ENCODE assay signal across 17 cellular contexts in the genomic region with DNA sequence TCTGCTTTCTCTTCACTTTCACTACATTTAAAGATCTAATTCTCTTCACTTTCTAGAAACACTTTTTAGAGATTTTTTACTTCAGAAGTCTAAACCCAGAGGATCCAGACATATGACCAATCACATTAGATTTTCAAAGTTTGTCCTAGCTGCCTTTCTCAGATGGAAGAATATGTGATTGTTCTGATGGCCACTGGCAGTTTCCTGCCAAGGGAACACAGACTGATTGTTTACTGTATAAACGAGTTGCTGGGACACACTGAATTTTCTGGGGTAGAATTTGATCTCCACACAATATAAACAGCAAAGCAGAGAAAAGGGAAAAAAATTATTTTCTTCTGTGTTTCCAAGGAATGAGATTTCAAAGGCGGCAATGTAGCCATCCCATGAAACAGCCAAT.
DNase-seq lines count a peak whose midpoint lies in the region; ATAC-seq and TF ChIP-seq lines count a peak whose summit lies in the region.
"Had no signal": no experiment of that assay in that cellular context is flagged by ENCODE, and none has a peak within 500 bp of the region (broad histone marks: within the 10 kb centered on the region; RNA-seq: fewer than 3 reads in every experiment).

No MANE protein-coding gene starts in this region.

- no peaks in the 10 kb centered on the region for H3K27me3 ChIP-seq in dorsolateral prefrontal cortex
- H3K27me3 ChIP-seq in layer of hippocampus (ENCODE audit: control insufficient read depth, insufficient read depth, low read length) = no peaks in the 10 kb centered on the region
- H3K27me3 ChIP-seq: BLaER1 treated with 17β-estradiol and CSF1 and Interleukin-3, amounts not matched to agents 10 nM and 100 nM had no signal

- CTCF ChIA-PET in Calu3 (lab: Charles Lee) = interaction anchor here (1.1 kb wide), 1 partner anchor 35 kb away, joined by 6 read pairs; no protein-coding TSS in a partner anchor
- CTCF ChIA-PET in activated CD4-positive, alpha-beta T cell treated with anti-CD3 and anti-CD28 coated beads for 36 hours (lab: Charles Lee) = no interaction called here

- POLR2A ChIA-PET in activated CD4-positive, alpha-beta T cell treated with anti-CD3 and anti-CD28 coated beads for 36 hours (lab: Charles Lee) = no interaction called here

- no peaks in the 10 kb centered on the region for H3K36me3 Mint-ChIP-seq in Calu3 (ENCODE audit: insufficient read depth, unreplicated experiment)
- no peaks in the 10 kb centered on the region for H3K36me3 Mint-ChIP-seq in activated CD4-positive, alpha-beta T cell treated with anti-CD3 and anti-CD28 coated beads for 36 hours (ENCODE audit: low read depth)
- H3K36me3 Mint-ChIP-seq: CD8-positive, alpha-beta memory T cell had no signal

- DNase-seq in Calu3 = no peak
- DNase-seq in dorsolateral prefrontal cortex = peak in 4 of 10 donors; percentile 32 to 64 (median 55)
- peak in 20 of 49 donors; percentile 3 to 75 (median 18) for DNase-seq in substantia nigra (lab: John Stamatoyannopoulos, UW)
- DNase-seq in activated CD4-positive, alpha-beta T cell treated with anti-CD3 and anti-CD28 coated beads for 36 hours = no peak
- DNase-seq in Right ventricle myocardium inferior (ENCODE audit: missing footprints) = no peak
- DNase-seq in SHP77 treated with DMSO at 0.1 percent for 48 hours (lab: John Stamatoyannopoulos, UW) = no peak
- DNase-seq: CD8-positive, alpha-beta memory T cell; GDM1; H9; IMR-90; NCI-H187; NCI-H2107; NCI-H2227 treated with DMSO at 0.1 percent for 48 hours; NCI-H524; RPMI8226 had no signal

- peaks cover 2% of the 10 kb centered on the region for H3K9me3 Mint-ChIP-seq in Calu3 (ENCODE audit: low read depth, unreplicated experiment)
- peaks cover 3% of the 10 kb centered on the region for H3K9me3 Mint-ChIP-seq in activated CD4-positive, alpha-beta T cell treated with anti-CD3 and anti-CD28 coated beads for 36 hours (ENCODE audit: low read depth)

- intact Hi-C loops in Calu3 (cut with micrococcal nuclease; ENCODE audit: unreplicated experiment) = no loop called here
- intact Hi-C loops in dorsolateral prefrontal cortex (cut with DNase I) = loop anchor here (5.0 to 10.0 kb wide), 3 partner anchors 85 to 845 kb away; no protein-coding TSS in a partner anchor
- intact Hi-C loops in activated CD4-positive, alpha-beta T cell treated with anti-CD3 and anti-CD28 coated beads for 36 hours (cut with DNase I, micrococcal nuclease) = no loop called here
- intact Hi-C loops in Right ventricle myocardium inferior (cut with DNase I) = loop anchor here (5.0 kb wide), 1 partner anchor 955 kb away; no protein-coding TSS in a partner anchor

- no TSS peak for BruUV-seq in Calu3 (replicated peaks; lab: Mats Ljungman, UMichigan)

- TF ChIP-seq CTCF in Calu3 (IDR thresholded peaks at IDR 0.05; ENCODE audit: unreplicated experiment) (no peak), dorsolateral prefrontal cortex (IDR thresholded peaks at IDR 0.05 in 54 of 56, conservative IDR thresholded peaks at IDR 0.05 in 2 of 56; ENCODE audit: low read depth in 1 of 56, partially characterized antibody in 56 of 56) (peak in 20 of 56 donors; percentile 4 to 44 (median 18))

- peak overlapping the region in 1 of 59 donors; percentile 4 for H3K4me3 ChIP-seq in dorsolateral prefrontal cortex
- H3K4me3 ChIP-seq: BLaER1 treated with 17β-estradiol and CSF1 and Interleukin-3, amounts not matched to agents 10 nM and 100 nM had no signal

- ATAC-seq in activated CD4-positive, alpha-beta T cell treated with anti-CD3 and anti-CD28 coated beads for 36 hours = no peak
- no peak for ATAC-seq in Right ventricle myocardium inferior

- H3K4me1 Mint-ChIP-seq in Calu3 (ENCODE audit: low read depth, unreplicated experiment) = peaks cover 44% of the 10 kb centered on the region
- no peaks in the 10 kb centered on the region for H3K4me1 Mint-ChIP-seq in activated CD4-positive, alpha-beta T cell treated with anti-CD3 and anti-CD28 coated beads for 36 hours
- H3K4me1 Mint-ChIP-seq: CD8-positive, alpha-beta memory T cell had no signal

- H3K4me3 Mint-ChIP-seq in Calu3 (ENCODE audit: low read depth, unreplicated experiment) = no peak overlapping the region
- H3K4me3 Mint-ChIP-seq in activated CD4-positive, alpha-beta T cell treated with anti-CD3 and anti-CD28 coated beads for 36 hours = no peak overlapping the region
- H3K4me3 Mint-ChIP-seq: CD8-positive, alpha-beta memory T cell; H9 had no signal

- H3K27ac ChIP-seq in dorsolateral prefrontal cortex (peak overlapping the region in 58 of 59 donors; percentile 7 to 98 (median 90)), layer of hippocampus (ENCODE audit: low read depth, low read length) (peak overlapping the region; percentile 88), substantia nigra (ENCODE audit: low read depth, low read length, poor library complexity, severe bottlenecking) (peak overlapping the region; percentile 95)
- H3K27ac ChIP-seq: BLaER1 treated with 17β-estradiol and CSF1 and Interleukin-3, amounts not matched to agents 10 nM and 100 nM had no signal

- H3K27ac Mint-ChIP-seq in Calu3 (ENCODE audit: unreplicated experiment) = peak overlapping the region; percentile 5
- H3K27ac Mint-ChIP-seq in activated CD4-positive, alpha-beta T cell treated with anti-CD3 and anti-CD28 coated beads for 36 hours = no peak overlapping the region
- H3K27ac Mint-ChIP-seq: CD8-positive, alpha-beta memory T cell; H9 had no signal

- no peaks in the 10 kb centered on the region for H3K27me3 Mint-ChIP-seq in Calu3 (ENCODE audit: unreplicated experiment)
- no peaks in the 10 kb centered on the region for H3K27me3 Mint-ChIP-seq in activated CD4-positive, alpha-beta T cell treated with anti-CD3 and anti-CD28 coated beads for 36 hours
- H3K27me3 Mint-ChIP-seq: CD8-positive, alpha-beta memory T cell had no signal

Comparison
In these comparisons a context has a peak if more than half of its experiments do, and no peak if none do; other contexts are left out.
1. intact Hi-C loops: an anchor here in dorsolateral prefrontal cortex (5.0 to 10.0 kb wide) and Right ventricle myocardium inferior (5.0 kb wide); none called in Calu3 and activated CD4-positive, alpha-beta T cell treated with anti-CD3 and anti-CD28 coated beads for 36 hours.